ENCODE assay signal across 9 cellular contexts in the genomic region with DNA sequence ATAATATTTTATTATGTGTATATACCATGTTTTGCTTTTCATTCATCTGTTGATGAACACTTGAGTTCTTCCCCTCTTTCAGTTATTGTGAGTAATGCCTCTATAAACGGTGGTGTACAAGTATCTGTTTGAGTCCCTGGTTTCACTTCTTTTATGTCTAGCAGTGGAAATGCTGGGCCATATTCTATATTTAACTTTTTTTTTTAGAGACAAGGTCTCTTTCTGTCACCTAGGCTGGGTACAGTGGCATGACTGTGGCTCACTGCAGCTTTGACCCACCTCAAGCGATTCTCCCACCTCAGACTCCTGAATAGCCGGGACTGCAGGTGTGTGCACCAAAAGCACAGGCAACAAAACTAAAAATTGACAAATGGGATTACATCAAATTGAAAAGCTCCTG. TPM values are rescaled to one million over a fixed set of nuclear protein-coding genes. Genes with fewer than 3 reads are reported as not detected.
DNase-seq lines count a peak whose midpoint lies in the region; ATAC-seq and TF ChIP-seq lines count a peak whose summit lies in the region.
"Had no signal": no experiment of that assay in that cellular context is flagged by ENCODE, and none has a peak within 500 bp of the region (broad histone marks: within the 10 kb centered on the region; RNA-seq: fewer than 3 reads in every experiment).

No MANE protein-coding gene starts in this region.

- intact Hi-C loops in mucosa of descending colon (cut with DNase I, micrococcal nuclease): no loop called here
- intact Hi-C loops in CD4-positive, alpha-beta memory T cell (cut with micrococcal nuclease): loop anchor here (2.0 kb wide), 1 partner anchor 20 kb away; a partner anchor contains a TSS
- intact Hi-C loops in stomach (cut with DNase I; ENCODE audit: low total_unique reads): no loop called here
- intact Hi-C loops in Caco-2 (cut with micrococcal nuclease; ENCODE audit: unreplicated experiment): no loop called here

- no peak overlapping the region for H3K27ac Mint-ChIP-seq in CD4-positive, alpha-beta memory T cell
- H3K27ac Mint-ChIP-seq in Caco-2 (ENCODE audit: unreplicated experiment): no peak overlapping the region

- 72 to 82% (median 81%) methylated on average over 3 of the region's 3 CpGs for whole genome bisulfite sequencing in stomach, 5 donors

- peaks cover 30 to 48% (median 42%) of the 10 kb centered on the region in 4 donors for H3K4me1 Mint-ChIP-seq in CD4-positive, alpha-beta memory T cell
- H3K4me1 Mint-ChIP-seq in Caco-2 (ENCODE audit: low read depth, unreplicated experiment): no peaks in the 10 kb centered on the region

- H3K4me3 ChIP-seq in mucosa of descending colon: no peak overlapping the region
- no peak overlapping the region for H3K4me3 ChIP-seq in CD4-positive, alpha-beta memory T cell (ENCODE audit: low read length in 2 of 2)
- H3K4me3 ChIP-seq in stomach: no peak overlapping the region
- no peak overlapping the region for H3K4me3 ChIP-seq in Caco-2 (ENCODE audit: low read depth, low read length)
- H3K4me3 ChIP-seq: left ventricle myocardium inferior had no signal

- H3K9me3 ChIP-seq in mucosa of descending colon (no peaks in the 10 kb centered on the region), stomach (no peaks in the 10 kb centered on the region), Caco-2 (no peaks in the 10 kb centered on the region)
- no peaks in the 10 kb centered on the region for H3K9me3 ChIP-seq in CD4-positive, alpha-beta memory T cell (ENCODE audit: control insufficient read depth in 1 of 2, low read length in 2 of 2)
- H3K9me3 ChIP-seq: left ventricle myocardium inferior had no signal

- peaks cover 8 to 18% of the 10 kb centered on the region in 2 donors for H3K36me3 Mint-ChIP-seq in CD4-positive, alpha-beta memory T cell
- H3K36me3 Mint-ChIP-seq in Caco-2 (ENCODE audit: insufficient read depth, unreplicated experiment): no peaks in the 10 kb centered on the region

- peak overlapping the region in 1 of 8 donors; percentile 24 for H3K4me3 Mint-ChIP-seq in CD4-positive, alpha-beta memory T cell
- no peak overlapping the region for H3K4me3 Mint-ChIP-seq in Caco-2 (ENCODE audit: unreplicated experiment)

- no peak for TF ChIP-seq EP300 in stomach (IDR thresholded peaks at IDR 0.05)

- peak; percentile 74 for DNase-seq in SIG-M5 treated with dmso at 0.1 percent for 504 hours (lab: John Stamatoyannopoulos, UW; ENCODE audit: unreplicated experiment)
- no peak for DNase-seq in SIG-M5 (lab: John Stamatoyannopoulos, UW)
- DNase-seq in mucosa of descending colon: no peak
- DNase-seq in CD4-positive, alpha-beta memory T cell: no peak
- no peak for DNase-seq in stomach
- DNase-seq in Caco-2: no peak
- DNase-seq: left ventricle myocardium inferior had no signal

- no peak for TF ChIP-seq CTCF in mucosa of descending colon (IDR thresholded peaks at IDR 0.05)
- no peak for TF ChIP-seq CTCF in stomach (IDR thresholded peaks at IDR 0.05)
- no peak for TF ChIP-seq CTCF in Caco-2 (IDR thresholded peaks at IDR 0.05; ENCODE audit: insufficient read depth in 1 of 2, low read depth in 1 of 2, low read length in 1 of 2, severe bottlenecking in 1 of 2, unreplicated experiment in 1 of 2)

- POLR2A ChIA-PET in CD4-positive, alpha-beta memory T cell (lab: Charles Lee; ENCODE audit: partially characterized antibody): no interaction called here
- POLR2A ChIA-PET in Caco-2 (lab: Charles Lee): no interaction called here

- ATAC-seq in GM21786 (IDR thresholded peaks at IDR 0.05; ENCODE audit: unreplicated experiment) (peak; percentile 86), HG03558 (IDR thresholded peaks at IDR 0.05; ENCODE audit: extremely low read depth, unreplicated experiment) (peak; percentile 79), mucosa of descending colon (peak; percentile 35)

- no peak overlapping the region for H3K27ac ChIP-seq in CD4-positive, alpha-beta memory T cell (ENCODE audit: low read depth, low read length)
- no peak overlapping the region for H3K27ac ChIP-seq in stomach
- H3K27ac ChIP-seq: left ventricle myocardium inferior had no signal

- no peaks in the 10 kb centered on the region for H3K27me3 ChIP-seq in CD4-positive, alpha-beta memory T cell (ENCODE audit: insufficient read depth, low read length)
- H3K27me3 ChIP-seq in stomach (no peaks in the 10 kb centered on the region), Caco-2 (replicated peaks; ENCODE audit: control insufficient read depth, insufficient read depth, low read length) (no peaks in the 10 kb centered on the region)

- CTCF ChIA-PET in CD4-positive, alpha-beta memory T cell (lab: Charles Lee; ENCODE audit: partially characterized antibody): no interaction called here
- CTCF ChIA-PET in Caco-2 (lab: Charles Lee): interaction anchor here (0.6 kb wide), 1 partner anchor 114 kb away, joined by 3 read pairs; no protein-coding TSS in a partner anchor

- peaks cover 31% of the 10 kb centered on the region for H3K4me1 ChIP-seq in mucosa of descending colon (ENCODE audit: low read depth)
- peaks cover 12% of the 10 kb centered on the region for H3K4me1 ChIP-seq in CD4-positive, alpha-beta memory T cell (ENCODE audit: insufficient read depth, low read length)
- H3K4me1 ChIP-seq in stomach: peaks cover 0 to 21% (median 16%) of the 10 kb centered on the region in 4 donors
- no peaks in the 10 kb centered on the region for H3K4me1 ChIP-seq in Caco-2

- BruUV-seq in Caco-2 (replicated peaks; lab: Mats Ljungman, UMichigan): no TSS peak

- H3K27me3 Mint-ChIP-seq in CD4-positive, alpha-beta memory T cell: no peaks in the 10 kb centered on the region
- H3K27me3 Mint-ChIP-seq in Caco-2 (ENCODE audit: insufficient read depth, unreplicated experiment): no peaks in the 10 kb centered on the region

- no peak for TF ChIP-seq POLR2A in stomach (IDR thresholded peaks at IDR 0.05)

- H3K36me3 ChIP-seq in mucosa of descending colon (ENCODE audit: low read depth): no peaks in the 10 kb centered on the region
- H3K36me3 ChIP-seq in CD4-positive, alpha-beta memory T cell (ENCODE audit: insufficient read depth, low read length): no peaks in the 10 kb centered on the region
- H3K36me3 ChIP-seq in stomach: peaks cover 0 to 10% (median 7%) of the 10 kb centered on the region in 4 donors
- no peaks in the 10 kb centered on the region for H3K36me3 ChIP-seq in Caco-2 (ENCODE audit: control insufficient read depth, insufficient read depth, low read length)
- H3K36me3 ChIP-seq: left ventricle myocardium inferior had no signal

- H3K9me3 Mint-ChIP-seq in CD4-positive, alpha-beta memory T cell: peaks cover 0 to 1% (median 0%) of the 10 kb centered on the region in 8 donors
- no peaks in the 10 kb centered on the region for H3K9me3 Mint-ChIP-seq in Caco-2 (ENCODE audit: unreplicated experiment)

RNA-seq across cellular contexts. Expression of a gene that starts 19.9 kb away (rescaled TPM):
- total RNA-seq in mucosa of descending colon: 10 to 100 TPM; 84.1 to 96.1 (median 85.8) TPM
- total RNA-seq in CD4-positive, alpha-beta memory T cell: 10 to 100 TPM; 52.4 to 53.3 TPM
- 10 to 100 TPM; 48.4 to 58.4 TPM for polyA plus RNA-seq in CD4-positive, alpha-beta memory T cell
- 100 to 1,000 TPM in 1 of 5 donors, 10 to 100 TPM in 4; 29.5 to 113 (median 67.2) TPM for total RNA-seq in stomach
- polyA plus RNA-seq in stomach: 10 to 100 TPM; 19.6 to 33.0 (median 25.7) TPM
- 34.1 and 35.8 TPM in 2 replicates for total RNA-seq in Caco-2 (2022)

Comparison
In these comparisons a context has a peak if more than half of its experiments do, and no peak if none do; other contexts are left out.
1. ATAC-seq: peak in every context shown above with its lines; median percentile 86 in GM21786; 79 in HG03558; 35 in mucosa of descending colon.